38 cellular contexts compared by ENCODE assay signal in the genomic region with DNA sequence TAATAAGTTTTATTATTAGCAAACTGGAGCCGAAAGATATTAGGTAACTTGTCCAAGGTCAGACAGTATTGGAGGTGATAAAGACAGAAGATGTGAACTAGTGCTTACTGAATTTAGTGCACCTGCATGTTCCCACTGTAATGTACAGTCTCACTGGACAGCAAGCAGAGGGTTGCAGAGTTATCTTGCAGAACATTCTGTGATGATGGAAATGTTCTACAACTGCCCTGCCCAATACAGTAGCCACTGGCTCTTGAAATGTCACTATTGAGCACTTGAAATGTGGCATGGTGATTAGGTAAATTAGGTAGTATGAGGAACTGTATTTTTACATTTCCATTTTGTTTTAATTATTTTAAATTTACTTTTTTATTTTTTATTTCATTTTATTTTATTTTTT.
"Had no signal": no experiment of that assay in that cellular context is flagged by ENCODE, and none has a peak within 500 bp of the region (broad histone marks: within the 10 kb centered on the region; RNA-seq: fewer than 3 reads in every experiment).

No MANE protein-coding gene starts in this region.

- H3K36me3 ChIP-seq: adrenal gland, ascending aorta, brain microvascular endothelial cell, breast epithelium, cardiac muscle cell had no signal

- H3K27ac ChIP-seq: adrenal gland, ascending aorta, body of pancreas, brain microvascular endothelial cell, breast epithelium, cardiac muscle cell had no signal

- H3K27me3 Mint-ChIP-seq: activated naive CD4-positive, alpha-beta T cell treated with anti-CD3 and anti-CD28 coated beads, Interleukin-2, amount 10 ng/mL, durations not matched to agents 7 days and 5 days; activated naive CD4-positive, alpha-beta T cell treated with anti-CD3 and anti-CD28 coated beads, Interleukin-2, amount 50 U/mL, for 24 hours; activated naive CD8-positive, alpha-beta T cell; activated naive CD8-positive, alpha-beta T cell treated with anti-CD3 and anti-CD28 coated beads, Interleukin-2, amount 10 ng/mL, durations not matched to agents 7 days and 5 days; activated naive CD8-positive, alpha-beta T cell treated with anti-CD3 and anti-CD28 coated beads, Interleukin-2, amount 50 U/mL, for 24 hours; activated T-cell treated with anti-CD3 and anti-CD28 coated beads, Interleukin-2, amount 50 U/mL, for 24 hours; brain; central memory CD8-positive, alpha-beta T cell had no signal

- H3K4me3 ChIP-seq: adrenal gland, ascending aorta, body of pancreas, breast epithelium, cardiac muscle cell had no signal

- H3K4me1 Mint-ChIP-seq: activated naive CD4-positive, alpha-beta T cell treated with anti-CD3 and anti-CD28 coated beads, Interleukin-2, amount 10 ng/mL, durations not matched to agents 7 days and 5 days; activated naive CD8-positive, alpha-beta T cell treated with anti-CD3 and anti-CD28 coated beads for 36 hours; activated naive CD8-positive, alpha-beta T cell treated with anti-CD3 and anti-CD28 coated beads, Interleukin-2, amount 10 ng/mL, durations not matched to agents 7 days and 5 days; activated naive CD8-positive, alpha-beta T cell treated with anti-CD3 and anti-CD28 coated beads, Interleukin-2, amount 50 U/mL, for 24 hours; activated T-helper 17 cell treated with anti-CD3 and anti-CD28 coated beads, Interleukin-2, amount 50 U/mL, for 72 hours; brain; central memory CD8-positive, alpha-beta T cell had no signal

- H3K4me3 Mint-ChIP-seq: activated naive CD4-positive, alpha-beta T cell treated with anti-CD3 and anti-CD28 coated beads for 36 hours; activated naive CD4-positive, alpha-beta T cell treated with anti-CD3 and anti-CD28 coated beads, Interleukin-2, amount 10 ng/mL, durations not matched to agents 7 days and 5 days; activated naive CD4-positive, alpha-beta T cell treated with anti-CD3 and anti-CD28 coated beads, Interleukin-2, amount 50 U/mL, for 24 hours; activated naive CD8-positive, alpha-beta T cell; activated naive CD8-positive, alpha-beta T cell treated with anti-CD3 and anti-CD28 coated beads for 36 hours; activated naive CD8-positive, alpha-beta T cell treated with anti-CD3 and anti-CD28 coated beads, Interleukin-2, amount 10 ng/mL, durations not matched to agents 7 days and 5 days; activated naive CD8-positive, alpha-beta T cell treated with anti-CD3 and anti-CD28 coated beads, Interleukin-2, amount 50 U/mL, for 24 hours; activated T-cell treated with anti-CD3 and anti-CD28 coated beads, Interleukin-2, amount 50 U/mL, for 24 hours; activated T-cell treated with anti-CD3 and anti-CD28 coated beads, Interleukin-2, amount 50 U/mL, for 4 hours; activated T-cell treated with anti-CD3 and anti-CD28 coated beads, Interleukin-2, amount 50 U/mL, for 72 hours; activated T-helper 1 cell treated with anti-CD3 and anti-CD28 coated beads, Interleukin-12 subunit alpha, Interleukin-12 subunit beta, Interleukin-2, Interleukin-4 antibody, amounts not matched to agents 30 ng/mL and 10 ng/mL and 1 ng/mL, durations not matched to agents 14 hours and 24 hours and 36 hours; activated T-helper 17 cell treated with anti-CD3 and anti-CD28 coated beads, Interleukin-2, amount 50 U/mL, for 72 hours; brain; central memory CD8-positive, alpha-beta T cell had no signal

- ATAC-seq: activated naive CD4-positive, alpha-beta T cell treated with anti-CD3 and anti-CD28 coated beads, Interleukin-2, amount 50 U/mL, for 72 hours; activated naive CD8-positive, alpha-beta T cell treated with anti-CD3 and anti-CD28 coated beads, Interleukin-2, amount 50 U/mL, for 24 hours; activated T-cell treated with anti-CD3 and anti-CD28 coated beads, Interleukin-2, amount 50 U/mL, for 4 hours; activated T-cell treated with anti-CD3 and anti-CD28 coated beads, Interleukin-2, amount 50 U/mL, for 72 hours; activated T-helper 17 cell treated with anti-CD3 and anti-CD28 coated beads, Interleukin-2, amount 50 U/mL, for 72 hours; body of pancreas had no signal

- H3K9me3 ChIP-seq: adrenal gland, ascending aorta, body of pancreas, breast epithelium had no signal

- H3K27me3 ChIP-seq: adrenal gland, ascending aorta, body of pancreas, brain microvascular endothelial cell, breast epithelium, cardiac muscle cell had no signal

- H3K9me3 Mint-ChIP-seq: activated naive CD4-positive, alpha-beta T cell treated with anti-CD3 and anti-CD28 coated beads for 36 hours; activated naive CD4-positive, alpha-beta T cell treated with anti-CD3 and anti-CD28 coated beads, Interleukin-2, amount 10 ng/mL, durations not matched to agents 7 days and 5 days; activated naive CD4-positive, alpha-beta T cell treated with anti-CD3 and anti-CD28 coated beads, Interleukin-2, amount 50 U/mL, for 24 hours; activated naive CD4-positive, alpha-beta T cell treated with anti-CD3 and anti-CD28 coated beads, Interleukin-2, amount 50 U/mL, for 72 hours; activated naive CD8-positive, alpha-beta T cell treated with anti-CD3 and anti-CD28 coated beads for 36 hours; activated naive CD8-positive, alpha-beta T cell treated with anti-CD3 and anti-CD28 coated beads, Interleukin-2, amount 10 ng/mL, durations not matched to agents 7 days and 5 days; activated naive CD8-positive, alpha-beta T cell treated with anti-CD3 and anti-CD28 coated beads, Interleukin-2, amount 50 U/mL, for 24 hours; activated T-cell treated with anti-CD3 and anti-CD28 coated beads, Interleukin-2, amount 50 U/mL, for 24 hours; activated T-cell treated with anti-CD3 and anti-CD28 coated beads, Interleukin-2, amount 50 U/mL, for 4 hours; activated T-cell treated with anti-CD3 and anti-CD28 coated beads, Interleukin-2, amount 50 U/mL, for 72 hours; activated T-helper 1 cell treated with anti-CD3 and anti-CD28 coated beads, Interleukin-12 subunit alpha, Interleukin-12 subunit beta, Interleukin-2, Interleukin-4 antibody, amounts not matched to agents 30 ng/mL and 10 ng/mL and 1 ng/mL, durations not matched to agents 14 hours and 24 hours and 36 hours; activated T-helper 17 cell treated with anti-CD3 and anti-CD28 coated beads, Interleukin-2, amount 50 U/mL, for 72 hours; activated T-helper 2 cell treated with anti-CD3 and anti-CD28 coated beads, Interferon-gamma antibody, Interleukin-2, Interleukin-4, amounts not matched to agents 10 μg/mL and 5 μg/mL and 100 μg/mL, durations not matched to agents 14 hours and 24 hours and 36 hours; central memory CD8-positive, alpha-beta T cell had no signal

- DNase-seq: activated effector memory CD4-positive, alpha-beta T cell treated with anti-CD3 and anti-CD28 coated beads, Interleukin-2, amount 50 U/mL, for 16 hours; activated effector memory CD4-positive, alpha-beta T cell treated with Interleukin-2 at 50 U/mL for 16 hours; activated gamma-delta T cell; activated gamma-delta T cell treated with Interleukin-2 at 50 U/mL for 16 hours; activated naive CD4-positive, alpha-beta T cell; activated naive CD4-positive, alpha-beta T cell treated with anti-CD3 and anti-CD28 coated beads for 36 hours; activated naive CD4-positive, alpha-beta T cell treated with anti-CD3 and anti-CD28 coated beads, Interleukin-2, amount 10 ng/mL, durations not matched to agents 7 days and 5 days; activated naive CD4-positive, alpha-beta T cell treated with anti-CD3 and anti-CD28 coated beads, Interleukin-2, amount 50 U/mL, for 16 hours; activated naive CD4-positive, alpha-beta T cell treated with Interleukin-2 at 50 U/mL for 16 hours; activated naive CD8-positive, alpha-beta T cell treated with anti-CD3 and anti-CD28 coated beads for 36 hours; activated naive CD8-positive, alpha-beta T cell treated with anti-CD3 and anti-CD28 coated beads, Interleukin-2, amount 10 ng/mL, durations not matched to agents 7 days and 5 days; activated naive CD8-positive, alpha-beta T cell treated with anti-CD3 and anti-CD28 coated beads, Interleukin-2, amount 50 U/mL, for 24 hours; activated T-cell treated with anti-CD3 and anti-CD28 coated beads, Interleukin-2, amount 50 U/mL, for 1 hour; activated T-cell treated with anti-CD3 and anti-CD28 coated beads, Interleukin-2, amount 50 U/mL, for 24 hours; activated T-cell treated with anti-CD3 and anti-CD28 coated beads, Interleukin-2, amount 50 U/mL, for 4 hours; activated T-cell treated with anti-CD3 and anti-CD28 coated beads, Interleukin-2, amount 50 U/mL, for 48 hours; activated T-cell treated with anti-CD3 and anti-CD28 coated beads, Interleukin-2, amount 50 U/mL, for 72 hours; adrenal gland; amniotic stem cell; amygdala; anterior cingulate cortex; aorta; body of pancreas; brain microvascular endothelial cell; caudate nucleus; central memory CD4-positive, alpha-beta T cell; cerebellar nuclear complex had no signal

- H3K27ac Mint-ChIP-seq: activated naive CD4-positive, alpha-beta T cell treated with anti-CD3 and anti-CD28 coated beads for 36 hours; activated naive CD4-positive, alpha-beta T cell treated with anti-CD3 and anti-CD28 coated beads, Interleukin-2, amount 10 ng/mL, durations not matched to agents 7 days and 5 days; activated naive CD4-positive, alpha-beta T cell treated with anti-CD3 and anti-CD28 coated beads, Interleukin-2, amount 50 U/mL, for 24 hours; activated naive CD4-positive, alpha-beta T cell treated with anti-CD3 and anti-CD28 coated beads, Interleukin-2, amount 50 U/mL, for 72 hours; activated naive CD8-positive, alpha-beta T cell; activated naive CD8-positive, alpha-beta T cell treated with anti-CD3 and anti-CD28 coated beads for 36 hours; activated naive CD8-positive, alpha-beta T cell treated with anti-CD3 and anti-CD28 coated beads, Interleukin-2, amount 10 ng/mL, durations not matched to agents 7 days and 5 days; activated naive CD8-positive, alpha-beta T cell treated with anti-CD3 and anti-CD28 coated beads, Interleukin-2, amount 50 U/mL, for 24 hours; activated T-cell treated with anti-CD3 and anti-CD28 coated beads, Interleukin-2, amount 50 U/mL, for 24 hours; activated T-cell treated with anti-CD3 and anti-CD28 coated beads, Interleukin-2, amount 50 U/mL, for 72 hours; activated T-helper 1 cell treated with anti-CD3 and anti-CD28 coated beads, Interleukin-12 subunit alpha, Interleukin-12 subunit beta, Interleukin-2, Interleukin-4 antibody, amounts not matched to agents 30 ng/mL and 10 ng/mL and 1 ng/mL, durations not matched to agents 14 hours and 24 hours and 36 hours; activated T-helper 17 cell treated with anti-CD3 and anti-CD28 coated beads, Interleukin-2, amount 50 U/mL, for 72 hours; activated T-helper 2 cell treated with anti-CD3 and anti-CD28 coated beads, Interferon-gamma antibody, Interleukin-2, Interleukin-4, amounts not matched to agents 10 μg/mL and 5 μg/mL and 100 μg/mL, durations not matched to agents 14 hours and 24 hours and 36 hours; brain had no signal

- H3K4me1 ChIP-seq: adrenal gland, ascending aorta, body of pancreas, breast epithelium had no signal

- H3K36me3 Mint-ChIP-seq: activated naive CD4-positive, alpha-beta T cell treated with anti-CD3 and anti-CD28 coated beads, Interleukin-2, amount 10 ng/mL, durations not matched to agents 7 days and 5 days; activated naive CD4-positive, alpha-beta T cell treated with anti-CD3 and anti-CD28 coated beads, Interleukin-2, amount 50 U/mL, for 24 hours; activated naive CD4-positive, alpha-beta T cell treated with anti-CD3 and anti-CD28 coated beads, Interleukin-2, amount 50 U/mL, for 72 hours; activated naive CD8-positive, alpha-beta T cell; activated naive CD8-positive, alpha-beta T cell treated with anti-CD3 and anti-CD28 coated beads for 36 hours; activated naive CD8-positive, alpha-beta T cell treated with anti-CD3 and anti-CD28 coated beads, Interleukin-2, amount 10 ng/mL, durations not matched to agents 7 days and 5 days; brain had no signal
